Comparison of ENCODE assay signal across 1 cellular context in the genomic region with DNA sequence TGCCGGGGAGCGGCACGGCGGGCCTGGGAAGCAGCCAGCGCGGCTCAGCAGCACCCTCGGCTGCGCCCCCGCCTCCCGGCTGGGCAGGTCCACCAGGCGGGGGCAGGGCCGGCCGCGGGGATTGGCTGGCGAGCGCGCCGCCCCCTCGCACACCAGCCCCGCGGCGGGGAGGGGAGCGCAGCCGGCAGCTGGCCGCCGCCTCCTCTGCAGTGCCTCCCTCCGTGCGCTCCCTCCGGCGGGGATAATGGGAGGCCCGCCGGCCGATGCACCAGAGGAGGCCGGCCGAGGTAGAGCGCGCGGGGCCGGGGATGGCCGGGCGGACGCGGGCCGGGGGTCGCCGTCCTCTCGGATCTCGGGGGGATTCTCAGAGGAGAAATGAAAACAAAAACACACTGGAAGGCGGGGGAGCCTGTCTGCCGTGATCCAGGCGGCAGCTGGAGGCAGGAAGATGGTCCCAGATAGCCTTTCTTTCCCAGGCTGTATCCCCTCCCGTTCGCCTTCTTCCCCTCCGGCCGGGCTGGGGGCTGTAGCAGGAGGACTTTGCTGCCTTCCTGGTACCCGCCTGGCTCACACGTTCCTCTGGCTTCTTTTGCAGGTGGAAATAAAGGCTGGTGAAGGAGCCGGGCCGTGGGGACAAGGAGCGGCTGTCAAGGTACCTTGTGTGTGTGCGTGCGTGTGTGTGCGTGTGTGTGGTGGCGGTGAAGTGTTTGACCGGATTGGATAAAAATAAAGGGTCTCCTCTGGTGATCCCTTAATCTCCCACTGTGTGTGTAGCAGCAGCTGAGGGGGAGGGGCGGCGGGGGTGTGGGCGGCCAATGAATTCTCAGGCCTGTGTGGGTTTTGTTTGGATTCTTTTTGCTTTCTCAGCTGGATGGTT.
TF ChIP-seq lines count a peak whose summit lies in the region.

No MANE protein-coding gene starts in this region.

TF ChIP-seq in K562, 482 proteins besides CTCF, POLR2A, EP300 and RAD21 (continued from another document and continues in another):
- TF ChIP-seq, protein P1, sequence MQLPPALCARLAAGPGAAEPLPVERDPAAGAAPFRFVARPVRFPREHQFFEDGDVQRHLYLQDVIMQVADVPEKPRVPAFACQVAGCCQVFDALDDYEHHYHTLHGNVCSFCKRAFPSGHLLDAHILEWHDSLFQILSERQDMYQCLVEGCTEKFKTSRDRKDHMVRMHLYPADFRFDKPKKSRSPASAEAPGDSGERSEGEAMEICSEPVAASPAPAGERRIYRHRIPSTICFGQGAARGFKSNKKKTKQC (CRISPR knock-in tag; IDR thresholded peaks at IDR 0.05) = 0 out of 2 replicates have a peak, but pooled peaks have one; percentile 68
- TF ChIP-seq DACH1 (IDR thresholded peaks at IDR 0.05; ENCODE audit: partially characterized antibody) = peak; percentile 7
- 0 out of 2 replicates have a peak, but pooled peaks have one; percentile 19 for TF ChIP-seq SMARCA4 (IDR thresholded peaks at IDR 0.05)
- TF ChIP-seq RBM25 (IDR thresholded peaks at IDR 0.05; ENCODE audit: low read depth, low read length, severe bottlenecking) = peak; percentile 82
- TF ChIP-seq DEAF1 (CRISPR knock-in tag; IDR thresholded peaks at IDR 0.05) = 0 out of 2 replicates have a peak, but pooled peaks have one; percentile 9
- TF ChIP-seq ZNF77 (CRISPR knock-in tag; IDR thresholded peaks at IDR 0.05) = no peak
- TF ChIP-seq, protein P2, sequence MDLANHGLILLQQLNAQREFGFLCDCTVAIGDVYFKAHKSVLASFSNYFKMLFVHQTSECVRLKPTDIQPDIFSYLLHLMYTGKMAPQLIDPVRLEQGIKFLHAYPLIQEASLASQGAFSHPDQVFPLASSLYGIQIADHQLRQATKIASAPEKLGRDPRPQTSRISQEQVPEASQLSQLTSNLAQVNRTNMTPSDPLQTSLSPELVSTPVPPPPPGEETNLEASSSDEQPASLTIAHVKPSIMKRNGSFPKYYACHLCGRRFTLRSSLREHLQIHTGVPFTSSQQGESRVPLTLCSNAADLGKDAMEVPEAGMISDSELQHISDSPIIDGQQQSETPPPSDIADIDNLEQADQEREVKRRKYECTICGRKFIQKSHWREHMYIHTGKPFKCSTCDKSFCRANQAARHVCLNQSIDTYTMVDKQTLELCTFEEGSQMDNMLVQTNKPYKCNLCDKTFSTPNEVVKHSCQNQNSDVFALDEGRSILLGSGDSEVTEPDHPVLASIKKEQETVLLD (IDR thresholded peaks at IDR 0.05) = peak; percentile 46; the same call in 1 of the 2 replicates
- TF ChIP-seq FOS (IDR thresholded peaks at IDR 0.05; ENCODE audit: extremely low read depth, insufficient read length) = no peak
- 0 out of 2 replicates have a peak, but pooled peaks have one; percentile 9 for TF ChIP-seq CREM (IDR thresholded peaks at IDR 0.05; ENCODE audit: low read depth)
- no peak for TF ChIP-seq ELF2 (CRISPR knock-in tag; IDR thresholded peaks at IDR 0.05)
- no peak for TF ChIP-seq ATF1 (CRISPR knock-in tag; IDR thresholded peaks at IDR 0.05)
- peak; percentile 43 for TF ChIP-seq ATF1 (tag; IDR thresholded peaks at IDR 0.05)
- peak; percentile 46 for TF ChIP-seq NFYB (IDR thresholded peaks at IDR 0.05; ENCODE audit: extremely low read depth, insufficient read length)
- no peak for TF ChIP-seq L3MBTL2 (IDR thresholded peaks at IDR 0.05)
- no peak for TF ChIP-seq ZNF695 (CRISPR knock-in tag; IDR thresholded peaks at IDR 0.05)
- 0 out of 2 replicates have a peak, but pooled peaks have one; percentile 23 for TF ChIP-seq ZBED1 (IDR thresholded peaks at IDR 0.05)
- peak; percentile 76 for TF ChIP-seq HMGN3 (IDR thresholded peaks at IDR 0.05; ENCODE audit: borderline replicate concordance, extremely low read depth, insufficient read length, low read depth, low read length)
- TF ChIP-seq TBL1XR1 (IDR thresholded peaks at IDR 0.05; ENCODE audit: low read length in 2 of 2) = no peak
- TF ChIP-seq ZBTB1 (CRISPR knock-in tag; IDR thresholded peaks at IDR 0.05; ENCODE audit: borderline replicate concordance, low read depth) = peak; percentile 40; the same call in 1 of the 2 replicates
- TF ChIP-seq NFIC (IDR thresholded peaks at IDR 0.05) = 0 out of 2 replicates have a peak, but pooled peaks have one; percentile 5
- peak; percentile 28; the same call in 1 of the 2 replicates for TF ChIP-seq ZNF592 (IDR thresholded peaks at IDR 0.05)
- TF ChIP-seq GATAD2B (IDR thresholded peaks at IDR 0.05; ENCODE audit: borderline replicate concordance) = peak; percentile 91
- peak; percentile 79 for TF ChIP-seq POLR2G (IDR thresholded peaks at IDR 0.05; ENCODE audit: low read depth, low read length)
- peak; percentile 18 to 56; a peak in 1 of 4 replicates for TF ChIP-seq MNT (conservative IDR thresholded peaks at IDR 0.05)
- TF ChIP-seq SREBF1 (IDR thresholded peaks at IDR 0.05; ENCODE audit: borderline replicate concordance, low read depth, low read length) = no peak
- peak; percentile 47; the same call in 1 of the 2 replicates for TF ChIP-seq ATF7 (IDR thresholded peaks at IDR 0.05)
- peak; percentile 16; the same call in 1 of the 2 replicates for TF ChIP-seq PHF8 (IDR thresholded peaks at IDR 0.05; ENCODE audit: borderline replicate concordance, low read length)
- TF ChIP-seq, protein P3, sequence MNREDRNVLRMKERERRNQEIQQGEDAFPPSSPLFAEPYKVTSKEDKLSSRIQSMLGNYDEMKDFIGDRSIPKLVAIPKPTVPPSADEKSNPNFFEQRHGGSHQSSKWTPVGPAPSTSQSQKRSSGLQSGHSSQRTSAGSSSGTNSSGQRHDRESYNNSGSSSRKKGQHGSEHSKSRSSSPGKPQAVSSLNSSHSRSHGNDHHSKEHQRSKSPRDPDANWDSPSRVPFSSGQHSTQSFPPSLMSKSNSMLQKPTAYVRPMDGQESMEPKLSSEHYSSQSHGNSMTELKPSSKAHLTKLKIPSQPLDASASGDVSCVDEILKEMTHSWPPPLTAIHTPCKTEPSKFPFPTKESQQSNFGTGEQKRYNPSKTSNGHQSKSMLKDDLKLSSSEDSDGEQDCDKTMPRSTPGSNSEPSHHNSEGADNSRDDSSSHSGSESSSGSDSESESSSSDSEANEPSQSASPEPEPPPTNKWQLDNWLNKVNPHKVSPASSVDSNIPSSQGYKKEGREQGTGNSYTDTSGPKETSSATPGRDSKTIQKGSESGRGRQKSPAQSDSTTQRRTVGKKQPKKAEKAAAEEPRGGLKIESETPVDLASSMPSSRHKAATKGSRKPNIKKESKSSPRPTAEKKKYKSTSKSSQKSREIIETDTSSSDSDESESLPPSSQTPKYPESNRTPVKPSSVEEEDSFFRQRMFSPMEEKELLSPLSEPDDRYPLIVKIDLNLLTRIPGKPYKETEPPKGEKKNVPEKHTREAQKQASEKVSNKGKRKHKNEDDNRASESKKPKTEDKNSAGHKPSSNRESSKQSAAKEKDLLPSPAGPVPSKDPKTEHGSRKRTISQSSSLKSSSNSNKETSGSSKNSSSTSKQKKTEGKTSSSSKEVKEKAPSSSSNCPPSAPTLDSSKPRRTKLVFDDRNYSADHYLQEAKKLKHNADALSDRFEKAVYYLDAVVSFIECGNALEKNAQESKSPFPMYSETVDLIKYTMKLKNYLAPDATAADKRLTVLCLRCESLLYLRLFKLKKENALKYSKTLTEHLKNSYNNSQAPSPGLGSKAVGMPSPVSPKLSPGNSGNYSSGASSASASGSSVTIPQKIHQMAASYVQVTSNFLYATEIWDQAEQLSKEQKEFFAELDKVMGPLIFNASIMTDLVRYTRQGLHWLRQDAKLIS (CRISPR knock-in tag; IDR thresholded peaks at IDR 0.05) = peak; percentile 63; the same call in 1 of the 2 replicates
- TF ChIP-seq ZNF740 (CRISPR knock-in tag; IDR thresholded peaks at IDR 0.05) = no peak
- peak in 1 of 2 experiments; percentile 10; a peak in 1 of 4 replicates for TF ChIP-seq ZNF740 (tag; IDR thresholded peaks at IDR 0.05)
- TF ChIP-seq ZNF133 (CRISPR knock-in tag; IDR thresholded peaks at IDR 0.05) = no peak
- TF ChIP-seq CTBP1 (IDR thresholded peaks at IDR 0.05; ENCODE audit: borderline replicate concordance) = peak; percentile 94
- 0 out of 6 replicates have a peak, but pooled peaks of 1 of the 3 experiments have one; percentile 31 for TF ChIP-seq ZBTB11 (CRISPR knock-in tag; IDR thresholded peaks at IDR 0.05)
